7 cellular contexts compared by ENCODE assay signal in the genomic region with DNA sequence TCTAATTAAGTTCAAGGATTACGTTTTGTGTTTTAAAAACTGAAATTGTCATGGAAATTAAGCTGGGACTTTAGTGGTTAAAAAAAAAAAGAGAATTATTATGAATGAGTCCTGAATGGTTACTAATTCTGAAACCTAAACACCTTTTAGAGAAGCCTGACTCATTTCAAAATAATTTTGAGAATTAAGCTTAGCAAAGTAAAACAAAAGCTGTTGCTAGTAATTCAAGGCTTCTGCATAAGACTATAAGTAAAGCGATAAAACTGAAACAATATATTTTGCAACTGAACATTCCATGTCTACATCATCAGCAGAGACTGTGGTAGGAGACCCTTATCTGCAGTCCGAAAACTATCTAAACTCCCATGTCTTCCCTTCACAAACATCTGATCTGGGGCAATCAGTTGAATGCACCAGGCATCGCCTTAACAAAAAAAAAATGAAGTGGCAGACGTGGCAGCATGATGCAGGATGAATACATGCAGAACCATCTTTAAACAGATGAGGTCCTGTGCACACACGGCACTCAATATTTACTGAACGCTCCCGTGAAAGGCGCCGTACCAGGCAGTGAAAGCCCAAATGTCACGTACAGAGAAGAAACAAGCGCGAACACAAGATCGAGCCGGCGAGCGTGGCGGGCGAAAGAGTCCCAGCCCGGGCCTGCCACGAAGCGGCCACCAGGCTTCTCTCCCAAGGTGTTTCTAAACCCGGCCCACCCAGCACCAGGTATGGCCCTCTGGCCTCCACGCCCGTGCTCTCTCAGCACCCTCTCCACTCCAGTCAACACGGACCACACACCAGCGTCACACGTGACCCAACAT.
DNase-seq lines count a peak whose midpoint lies in the region; ATAC-seq and TF ChIP-seq lines count a peak whose summit lies in the region.

No MANE protein-coding gene starts in this region.

- H3K4me3 ChIP-seq in colonic mucosa, result no peak overlapping the region

- H3K27me3 ChIP-seq in colonic mucosa, result no peaks in the 10 kb centered on the region

- no peaks in the 10 kb centered on the region for H3K9me3 ChIP-seq in colonic mucosa

- peak overlapping the region; percentile 82 for H3K4me3 Mint-ChIP-seq in natural killer cell treated with Interleukin-12 subunit alpha and Interleukin-12 subunit beta and Interleukin-15 and Interleukin-18, amount 100 ng/mL, for 72 hours

- H3K36me3 Mint-ChIP-seq in natural killer cell treated with Interleukin-12 subunit alpha and Interleukin-12 subunit beta and Interleukin-15 and Interleukin-18, amount 100 ng/mL, for 72 hours, result no peaks in the 10 kb centered on the region

- no peaks in the 10 kb centered on the region for H3K36me3 ChIP-seq in colonic mucosa

- ATAC-seq in GM19351 (IDR thresholded peaks at IDR 0.05; ENCODE audit: unreplicated experiment) (peak; percentile 78), HG03521 (IDR thresholded peaks at IDR 0.05; ENCODE audit: unreplicated experiment) (peak; percentile 28)
- peak; percentile 72 for ATAC-seq in natural killer cell treated with Interleukin-12 subunit alpha and Interleukin-12 subunit beta and Interleukin-15 and Interleukin-18, amount 100 ng/mL, for 72 hours

- H3K27me3 Mint-ChIP-seq in natural killer cell treated with Interleukin-12 subunit alpha and Interleukin-12 subunit beta and Interleukin-15 and Interleukin-18, amount 100 ng/mL, for 72 hours, result no peaks in the 10 kb centered on the region

- peak overlapping the region; percentile 33 for H3K27ac ChIP-seq in colonic mucosa

- TF ChIP-seq CTCF in colonic mucosa (IDR thresholded peaks at IDR 0.05), result no peak

- intact Hi-C loops in colonic mucosa (cut with DNase I), result no loop called here

- DNase-seq in colonic mucosa (no peak), NCI-H2196 treated with DMSO at 0.1 percent for 48 hours (lab: John Stamatoyannopoulos, UW; ENCODE audit: unreplicated experiment) (no peak), NCI-H2171 (lab: John Stamatoyannopoulos, UW) (no peak), NCI-H82 (lab: John Stamatoyannopoulos, UW) (no peak)
- DNase-seq in natural killer cell treated with Interleukin-12 subunit alpha and Interleukin-12 subunit beta and Interleukin-15 and Interleukin-18, amount 100 ng/mL, for 72 hours (ENCODE audit: low spot score), result no peak

- H3K27ac Mint-ChIP-seq in natural killer cell treated with Interleukin-12 subunit alpha and Interleukin-12 subunit beta and Interleukin-15 and Interleukin-18, amount 100 ng/mL, for 72 hours, result peak overlapping the region; percentile 85 to 88

- no peaks in the 10 kb centered on the region for H3K4me1 ChIP-seq in colonic mucosa

- H3K4me1 Mint-ChIP-seq in natural killer cell treated with Interleukin-12 subunit alpha and Interleukin-12 subunit beta and Interleukin-15 and Interleukin-18, amount 100 ng/mL, for 72 hours (ENCODE audit: low read depth in 2 of 2), result peaks cover 56 to 61% of the 10 kb centered on the region in 2 donors

- H3K9ac ChIP-seq in colonic mucosa (ENCODE audit: low read depth in 2 of 2, low read length in 2 of 2), result no peak overlapping the region

- no peaks in the 10 kb centered on the region for H3K9me3 Mint-ChIP-seq in natural killer cell treated with Interleukin-12 subunit alpha and Interleukin-12 subunit beta and Interleukin-15 and Interleukin-18, amount 100 ng/mL, for 72 hours

Comparison
In these comparisons a context has a peak if more than half of its experiments do, and no peak if none do; other contexts are left out.
1. ATAC-seq: peak in every context shown above with its lines; median percentile 78 in GM19351; 72 in natural killer cell treated with Interleukin-12 subunit alpha and Interleukin-12 subunit beta and Interleukin-15 and Interleukin-18, amount 100 ng/mL, for 72 hours; 28 in HG03521.